11 cellular contexts compared by ENCODE assay signal in genomic region chr4:71188951-71189350, GRCh38.
DNase-seq lines count a peak whose midpoint lies in the region; ATAC-seq and TF ChIP-seq lines count a peak whose summit lies in the region.
"Had no signal": no experiment of that assay in that cellular context is flagged by ENCODE, and none has a peak within 500 bp of the region (broad histone marks: within the 10 kb centered on the region; RNA-seq: fewer than 3 reads in every experiment).

No MANE protein-coding gene starts in this region.

- intact Hi-C loops in heart left ventricle (cut with DNase I) = loop anchor here in 9 of 10 donors (5.0 to 10.0 kb wide), 9 partner anchors 38 to 534 kb away; no protein-coding TSS in a partner anchor
- intact Hi-C loops in left cardiac atrium (cut with DNase I) = loop anchor here in 1 of 2 donors (5.0 kb wide), 1 partner anchor 363 kb away; no protein-coding TSS in a partner anchor

- H3K27ac ChIP-seq in heart left ventricle (peak overlapping the region in 7 of 12 donors; percentile 29 to 95 (median 82)), muscle layer of duodenum (ENCODE audit: low read length) (peak overlapping the region; percentile 17), upper lobe of left lung (peak overlapping the region; percentile 15 to 89 (median 71))
- H3K27ac ChIP-seq: vagina had no signal

- H3K4me1 ChIP-seq in heart left ventricle = peaks cover 0 to 22% (median 7%) of the 10 kb centered on the region in 12 donors
- peaks cover 6 to 11% of the 10 kb centered on the region in 2 donors for H3K4me1 ChIP-seq in muscle layer of duodenum (ENCODE audit: control insufficient read depth in 1 of 2, insufficient read depth in 2 of 2, low read length in 2 of 2)
- H3K4me1 ChIP-seq in upper lobe of left lung = peaks cover 3 to 17% (median 13%) of the 10 kb centered on the region in 4 donors
- H3K4me1 ChIP-seq: vagina had no signal

- peaks cover 0 to 37% (median 0%) of the 10 kb centered on the region in 9 donors for H3K27me3 ChIP-seq in heart left ventricle
- H3K27me3 ChIP-seq in muscle layer of duodenum (ENCODE audit: low read depth, low read length) = no peaks in the 10 kb centered on the region
- peaks cover 0 to 6% (median 0%) of the 10 kb centered on the region in 4 donors for H3K27me3 ChIP-seq in upper lobe of left lung
- H3K27me3 ChIP-seq: vagina had no signal

- TF ChIP-seq POLR2A in heart left ventricle (IDR thresholded peaks at IDR 0.05) (no peak), upper lobe of left lung (IDR thresholded peaks at IDR 0.05) (no peak)

- no peak for TF ChIP-seq CTCF in heart left ventricle (IDR thresholded peaks at IDR 0.05)
- TF ChIP-seq CTCF in astrocyte of the cerebellum (IDR thresholded peaks at IDR 0.05; ENCODE audit: low read depth, low read length, missing control alignments) = no peak
- TF ChIP-seq CTCF in upper lobe of left lung (IDR thresholded peaks at IDR 0.05) = no peak

- H3K9me3 ChIP-seq in heart left ventricle = no peaks in the 10 kb centered on the region
- no peaks in the 10 kb centered on the region for H3K9me3 ChIP-seq in muscle layer of duodenum (ENCODE audit: control insufficient read depth in 1 of 2, low read length in 2 of 2)
- no peaks in the 10 kb centered on the region for H3K9me3 ChIP-seq in upper lobe of left lung
- H3K9me3 ChIP-seq: esophagus muscularis mucosa, vagina had no signal

- H3K36me3 ChIP-seq in heart left ventricle (no peaks in the 10 kb centered on the region), muscle layer of duodenum (ENCODE audit: control insufficient read depth in 1 of 2, insufficient read depth in 2 of 2, low read length in 2 of 2) (no peaks in the 10 kb centered on the region), upper lobe of left lung (no peaks in the 10 kb centered on the region)
- H3K36me3 ChIP-seq: esophagus muscularis mucosa, vagina had no signal

- no peak for ATAC-seq in heart left ventricle
- no peak for ATAC-seq in left cardiac atrium
- no peak for ATAC-seq in upper lobe of left lung (ENCODE audit: low FRiP score in 2 of 2)
- ATAC-seq in GM19452 (IDR thresholded peaks at IDR 0.05; ENCODE audit: unreplicated experiment) = no peak

- no peak for TF ChIP-seq EP300 in upper lobe of left lung (IDR thresholded peaks at IDR 0.05)

- H3K4me3 ChIP-seq in heart left ventricle (peak overlapping the region in 8 of 12 donors; percentile 69 to 86 (median 76)), astrocyte of the cerebellum (ENCODE audit: low read depth, low read length) (peak overlapping the region; percentile 6), muscle layer of duodenum (ENCODE audit: low read depth in 1 of 2, low read length in 2 of 2) (peak overlapping the region in 1 of 2 donors; percentile 47), upper lobe of left lung (peak overlapping the region in 3 of 4 donors; percentile 72 to 75 (median 75))

- no peak for DNase-seq in heart left ventricle
- DNase-seq in left cardiac atrium = no peak
- DNase-seq in astrocyte of the cerebellum (ENCODE audit: low read depth) = no peak
- no peak for DNase-seq in upper lobe of left lung
- no peak for DNase-seq in DMS53 (lab: John Stamatoyannopoulos, UW)
- DNase-seq in GM19240 (ENCODE audit: insufficient read length, low spot score) = no peak
- DNase-seq: NCI-H1694 treated with DMSO at 0.1 percent for 48 hours had no signal

- WGBS in heart left ventricle, 4 donors = 77 to 86% (median 79%) methylated on average over 1 of the region's 1 CpG
- 71% methylated on average over 1 of the region's 1 CpG for WGBS in upper lobe of left lung, 2 donors

- in situ Hi-C loops in astrocyte of the cerebellum (cut with HindIII; ENCODE audit: low sequenced_read_pairs) = no loop called here

Comparison
In these comparisons a context has a peak if more than half of its experiments do, and no peak if none do; other contexts are left out.
1. H3K27ac ChIP-seq: peak in every context shown above with its lines; median percentile 82 in heart left ventricle; 71 in upper lobe of left lung; 17 in muscle layer of duodenum.